In genomic region chrX:49186125-49187027, GRCh38 we compare ENCODE assay signal across 1 cellular context.
TF ChIP-seq lines count a peak whose summit lies in the region.

PRICKLE3 (minus strand) TSS chrX:49186373; CDS start chrX:49186297, 76 bp downstream.

TF ChIP-seq in HepG2, 621 proteins besides CTCF, POLR2A, EP300 and RAD21 (continued from another document and continues in another):
- TF ChIP-seq ZNF414 (CRISPR knock-in tag; IDR thresholded peaks at IDR 0.05) (0 out of 2 replicates have a peak, but pooled peaks have one; percentile 34), ZNF776 (CRISPR knock-in tag; IDR thresholded peaks at IDR 0.05) (no peak), TBX2 (CRISPR knock-in tag; IDR thresholded peaks at IDR 0.05; ENCODE audit: borderline replicate concordance) (no peak; the same call in 1 of the 2 replicates), ZBTB21 (CRISPR knock-in tag; IDR thresholded peaks at IDR 0.05) (no peak), THAP8 (CRISPR knock-in tag; IDR thresholded peaks at IDR 0.05; ENCODE audit: borderline replicate concordance) (no peak), ZNF20 (CRISPR knock-in tag; IDR thresholded peaks at IDR 0.05) (no peak), ZFYVE20 (CRISPR knock-in tag; IDR thresholded peaks at IDR 0.05; ENCODE audit: borderline replicate concordance, low read depth) (no peak), EEA1 (CRISPR knock-in tag; IDR thresholded peaks at IDR 0.05; ENCODE audit: borderline replicate concordance) (no peak), KDM4B (CRISPR knock-in tag; IDR thresholded peaks at IDR 0.05) (no peak), CEBPG (CRISPR knock-in tag; IDR thresholded peaks at IDR 0.05) (peak; percentile 7; the same call in 1 of the 2 replicates), BHLHE40 (IDR thresholded peaks at IDR 0.05; ENCODE audit: low read length) (0 out of 2 replicates have a peak, but pooled peaks have one; percentile 10), RFXANK (CRISPR knock-in tag; IDR thresholded peaks at IDR 0.05) (no peak), HNRNPLL (IDR thresholded peaks at IDR 0.05; ENCODE audit: low read depth, low read length, poor library complexity, severe bottlenecking) (no peak), ZFP62 (CRISPR knock-in tag; IDR thresholded peaks at IDR 0.05) (no peak), ZNF24 (IDR thresholded peaks at IDR 0.05) (no peak), ZHX2 (IDR thresholded peaks at IDR 0.05; ENCODE audit: low read depth) (no peak), ZHX2 (CRISPR knock-in tag; IDR thresholded peaks at IDR 0.05; ENCODE audit: borderline replicate concordance) (no peak), ZNF687 (CRISPR knock-in tag; IDR thresholded peaks at IDR 0.05) (peak; percentile 90), PCBP1 (IDR thresholded peaks at IDR 0.05; ENCODE audit: borderline replicate concordance, low read depth, low read length) (no peak), RFX5 (IDR thresholded peaks at IDR 0.05; ENCODE audit: low read depth, low read length) (no peak), HOXD1 (CRISPR knock-in tag; IDR thresholded peaks at IDR 0.05) (no peak), SMAD9 (CRISPR knock-in tag; IDR thresholded peaks at IDR 0.05) (no peak), TCF12 (IDR thresholded peaks at IDR 0.05) (no peak), TCF12 (CRISPR knock-in tag; IDR thresholded peaks at IDR 0.05) (no peak), ZMAT3 (CRISPR knock-in tag; conservative IDR thresholded peaks at IDR 0.05) (no peak), SCMH1 (CRISPR knock-in tag; IDR thresholded peaks at IDR 0.05; ENCODE audit: borderline replicate concordance) (no peak), ZNF281 (CRISPR knock-in tag; IDR thresholded peaks at IDR 0.05; ENCODE audit: borderline replicate concordance) (no peak), KMT2B (CRISPR knock-in tag; IDR thresholded peaks at IDR 0.05) (no peak), NR3C1 (CRISPR knock-in tag; IDR thresholded peaks at IDR 0.05) (no peak), ZNF740 (CRISPR knock-in tag; IDR thresholded peaks at IDR 0.05) (no peak), GABPB1 (CRISPR knock-in tag; IDR thresholded peaks at IDR 0.05) (peak; percentile 65), TCF7L2 (IDR thresholded peaks at IDR 0.05; ENCODE audit: low read depth, low read length) (no peak), ZNF282 (IDR thresholded peaks at IDR 0.05; ENCODE audit: partially characterized antibody) (no peak), TBP (CRISPR knock-in tag; IDR thresholded peaks at IDR 0.05) (no peak)
- TF ChIP-seq, protein P1, sequence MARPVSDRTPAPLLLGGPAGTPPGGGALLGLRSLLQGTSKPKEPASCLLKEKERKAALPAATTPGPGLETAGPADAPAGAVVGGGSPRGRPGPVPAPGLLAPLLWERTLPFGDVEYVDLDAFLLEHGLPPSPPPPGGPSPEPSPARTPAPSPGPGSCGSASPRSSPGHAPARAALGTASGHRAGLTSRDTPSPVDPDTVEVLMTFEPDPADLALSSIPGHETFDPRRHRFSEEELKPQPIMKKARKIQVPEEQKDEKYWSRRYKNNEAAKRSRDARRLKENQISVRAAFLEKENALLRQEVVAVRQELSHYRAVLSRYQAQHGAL (CRISPR knock-in tag; IDR thresholded peaks at IDR 0.05; ENCODE audit: not compliant biosample characterization): no peak
- TF ChIP-seq, protein P2, sequence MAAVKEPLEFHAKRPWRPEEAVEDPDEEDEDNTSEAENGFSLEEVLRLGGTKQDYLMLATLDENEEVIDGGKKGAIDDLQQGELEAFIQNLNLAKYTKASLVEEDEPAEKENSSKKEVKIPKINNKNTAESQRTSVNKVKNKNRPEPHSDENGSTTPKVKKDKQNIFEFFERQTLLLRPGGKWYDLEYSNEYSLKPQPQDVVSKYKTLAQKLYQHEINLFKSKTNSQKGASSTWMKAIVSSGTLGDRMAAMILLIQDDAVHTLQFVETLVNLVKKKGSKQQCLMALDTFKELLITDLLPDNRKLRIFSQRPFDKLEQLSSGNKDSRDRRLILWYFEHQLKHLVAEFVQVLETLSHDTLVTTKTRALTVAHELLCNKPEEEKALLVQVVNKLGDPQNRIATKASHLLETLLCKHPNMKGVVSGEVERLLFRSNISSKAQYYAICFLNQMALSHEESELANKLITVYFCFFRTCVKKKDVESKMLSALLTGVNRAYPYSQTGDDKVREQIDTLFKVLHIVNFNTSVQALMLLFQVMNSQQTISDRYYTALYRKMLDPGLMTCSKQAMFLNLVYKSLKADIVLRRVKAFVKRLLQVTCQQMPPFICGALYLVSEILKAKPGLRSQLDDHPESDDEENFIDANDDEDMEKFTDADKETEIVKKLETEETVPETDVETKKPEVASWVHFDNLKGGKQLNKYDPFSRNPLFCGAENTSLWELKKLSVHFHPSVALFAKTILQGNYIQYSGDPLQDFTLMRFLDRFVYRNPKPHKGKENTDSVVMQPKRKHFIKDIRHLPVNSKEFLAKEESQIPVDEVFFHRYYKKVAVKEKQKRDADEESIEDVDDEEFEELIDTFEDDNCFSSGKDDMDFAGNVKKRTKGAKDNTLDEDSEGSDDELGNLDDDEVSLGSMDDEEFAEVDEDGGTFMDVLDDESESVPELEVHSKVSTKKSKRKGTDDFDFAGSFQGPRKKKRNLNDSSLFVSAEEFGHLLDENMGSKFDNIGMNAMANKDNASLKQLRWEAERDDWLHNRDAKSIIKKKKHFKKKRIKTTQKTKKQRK (IDR thresholded peaks at IDR 0.05; ENCODE audit: low read length): no peak
- TF ChIP-seq, protein P3, sequence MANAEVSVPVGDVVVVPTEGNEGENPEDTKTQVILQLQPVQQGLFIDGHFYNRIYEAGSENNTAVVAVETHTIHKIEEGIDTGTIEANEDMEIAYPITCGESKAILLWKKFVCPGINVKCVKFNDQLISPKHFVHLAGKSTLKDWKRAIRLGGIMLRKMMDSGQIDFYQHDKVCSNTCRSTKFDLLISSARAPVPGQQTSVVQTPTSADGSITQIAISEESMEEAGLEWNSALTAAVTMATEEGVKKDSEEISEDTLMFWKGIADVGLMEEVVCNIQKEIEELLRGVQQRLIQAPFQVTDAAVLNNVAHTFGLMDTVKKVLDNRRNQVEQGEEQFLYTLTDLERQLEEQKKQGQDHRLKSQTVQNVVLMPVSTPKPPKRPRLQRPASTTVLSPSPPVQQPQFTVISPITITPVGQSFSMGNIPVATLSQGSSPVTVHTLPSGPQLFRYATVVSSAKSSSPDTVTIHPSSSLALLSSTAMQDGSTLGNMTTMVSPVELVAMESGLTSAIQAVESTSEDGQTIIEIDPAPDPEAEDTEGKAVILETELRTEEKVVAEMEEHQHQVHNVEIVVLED (CRISPR knock-in tag; IDR thresholded peaks at IDR 0.05; ENCODE audit: borderline replicate concordance): peak; percentile 46; the same call in 1 of the 2 replicates
- TF ChIP-seq, protein P4, sequence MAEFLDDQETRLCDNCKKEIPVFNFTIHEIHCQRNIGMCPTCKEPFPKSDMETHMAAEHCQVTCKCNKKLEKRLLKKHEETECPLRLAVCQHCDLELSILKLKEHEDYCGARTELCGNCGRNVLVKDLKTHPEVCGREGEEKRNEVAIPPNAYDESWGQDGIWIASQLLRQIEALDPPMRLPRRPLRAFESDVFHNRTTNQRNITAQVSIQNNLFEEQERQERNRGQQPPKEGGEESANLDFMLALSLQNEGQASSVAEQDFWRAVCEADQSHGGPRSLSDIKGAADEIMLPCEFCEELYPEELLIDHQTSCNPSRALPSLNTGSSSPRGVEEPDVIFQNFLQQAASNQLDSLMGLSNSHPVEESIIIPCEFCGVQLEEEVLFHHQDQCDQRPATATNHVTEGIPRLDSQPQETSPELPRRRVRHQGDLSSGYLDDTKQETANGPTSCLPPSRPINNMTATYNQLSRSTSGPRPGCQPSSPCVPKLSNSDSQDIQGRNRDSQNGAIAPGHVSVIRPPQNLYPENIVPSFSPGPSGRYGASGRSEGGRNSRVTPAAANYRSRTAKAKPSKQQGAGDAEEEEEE (CRISPR knock-in tag; IDR thresholded peaks at IDR 0.05; ENCODE audit: borderline replicate concordance): no peak
